In the genomic region with DNA sequence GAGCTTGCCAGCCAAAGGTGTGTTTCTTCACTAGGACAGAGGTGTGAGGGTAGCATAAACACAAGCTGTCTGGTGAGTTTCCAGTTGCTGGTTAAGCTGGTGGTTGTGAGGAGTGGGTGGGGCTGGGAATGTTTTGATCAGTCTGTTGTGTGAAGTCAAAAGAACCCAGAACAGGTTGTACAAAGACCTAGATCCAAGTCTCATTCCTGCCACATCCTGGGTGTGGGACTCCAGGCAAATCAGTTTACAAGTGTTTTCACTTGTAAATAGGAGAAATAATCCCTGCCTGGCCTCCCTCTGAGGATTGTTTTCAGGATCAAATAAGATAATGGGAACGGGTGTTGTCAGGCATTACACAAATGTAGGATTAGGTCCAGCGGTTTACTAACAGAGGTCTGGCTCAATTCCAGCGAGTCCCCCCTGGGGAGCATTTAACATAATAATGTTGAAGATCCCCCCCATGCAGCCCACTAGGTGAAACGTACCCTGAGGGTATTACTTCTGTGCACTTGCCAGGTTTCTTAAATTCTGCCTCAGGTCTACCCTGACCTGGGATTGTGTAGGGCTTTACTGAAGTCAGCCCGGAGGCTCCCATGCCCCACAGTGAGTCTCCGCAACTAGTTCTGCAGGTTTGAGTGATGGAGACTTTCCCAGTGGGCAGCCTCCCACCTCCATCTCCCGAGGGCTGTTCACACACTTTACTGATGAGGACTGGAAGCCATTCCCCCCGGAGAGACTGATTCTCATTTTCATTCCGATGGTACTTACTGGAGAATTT, we compare ENCODE assay signal across 1 cellular context.
TF ChIP-seq lines count a peak whose summit lies in the region.

No MANE protein-coding gene starts in this region.

TF ChIP-seq in HepG2, 621 proteins besides CTCF, POLR2A, EP300 and RAD21:
- no peak for TF ChIP-seq RELA (CRISPR knock-in tag; IDR thresholded peaks at IDR 0.05)
- no peak for TF ChIP-seq JARID2 (CRISPR knock-in tag; IDR thresholded peaks at IDR 0.05; ENCODE audit: insufficient replicate concordance)
- TF ChIP-seq ZNF550 (CRISPR knock-in tag; IDR thresholded peaks at IDR 0.05; ENCODE audit: borderline replicate concordance): no peak
- no peak for TF ChIP-seq ZNF816 (CRISPR knock-in tag; IDR thresholded peaks at IDR 0.05; ENCODE audit: borderline replicate concordance)
- no peak for TF ChIP-seq FOXP1 (IDR thresholded peaks at IDR 0.05)
- TF ChIP-seq FOXP1 (CRISPR knock-in tag; IDR thresholded peaks at IDR 0.05): 0 out of 2 replicates have a peak, but pooled peaks have one; percentile 14
- no peak for TF ChIP-seq HNRNPLL (IDR thresholded peaks at IDR 0.05; ENCODE audit: low read depth, low read length, poor library complexity, severe bottlenecking)
- TF ChIP-seq, protein P1, sequence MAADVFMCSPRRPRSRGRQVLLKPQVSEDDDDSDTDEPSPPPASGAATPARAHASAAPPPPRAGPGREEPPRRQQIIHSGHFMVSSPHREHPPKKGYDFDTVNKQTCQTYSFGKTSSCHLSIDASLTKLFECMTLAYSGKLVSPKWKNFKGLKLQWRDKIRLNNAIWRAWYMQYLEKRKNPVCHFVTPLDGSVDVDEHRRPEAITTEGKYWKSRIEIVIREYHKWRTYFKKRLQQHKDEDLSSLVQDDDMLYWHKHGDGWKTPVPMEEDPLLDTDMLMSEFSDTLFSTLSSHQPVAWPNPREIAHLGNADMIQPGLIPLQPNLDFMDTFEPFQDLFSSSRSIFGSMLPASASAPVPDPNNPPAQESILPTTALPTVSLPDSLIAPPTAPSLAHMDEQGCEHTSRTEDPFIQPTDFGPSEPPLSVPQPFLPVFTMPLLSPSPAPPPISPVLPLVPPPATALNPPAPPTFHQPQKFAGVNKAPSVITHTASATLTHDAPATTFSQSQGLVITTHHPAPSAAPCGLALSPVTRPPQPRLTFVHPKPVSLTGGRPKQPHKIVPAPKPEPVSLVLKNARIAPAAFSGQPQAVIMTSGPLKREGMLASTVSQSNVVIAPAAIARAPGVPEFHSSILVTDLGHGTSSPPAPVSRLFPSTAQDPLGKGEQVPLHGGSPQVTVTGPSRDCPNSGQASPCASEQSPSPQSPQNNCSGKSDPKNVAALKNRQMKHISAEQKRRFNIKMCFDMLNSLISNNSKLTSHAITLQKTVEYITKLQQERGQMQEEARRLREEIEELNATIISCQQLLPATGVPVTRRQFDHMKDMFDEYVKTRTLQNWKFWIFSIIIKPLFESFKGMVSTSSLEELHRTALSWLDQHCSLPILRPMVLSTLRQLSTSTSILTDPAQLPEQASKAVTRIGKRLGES (CRISPR knock-in tag; IDR thresholded peaks at IDR 0.05; ENCODE audit: borderline replicate concordance): no peak
